Comparison of ENCODE assay signal across 24 cellular contexts in genomic region chr19:855566-856120, GRCh38. TPM values are rescaled to one million over a fixed set of nuclear protein-coding genes. Genes with fewer than 3 reads are reported as not detected.
"Had no signal": no experiment of that assay in that cellular context is flagged by ENCODE, and none has a peak within 500 bp of the region (broad histone marks: within the 10 kb centered on the region; RNA-seq: fewer than 3 reads in every experiment).

No MANE protein-coding gene starts in this region.

- H3K9ac ChIP-seq: parathyroid adenoma had no signal

- H3K79me2 ChIP-seq: hepatocyte, parathyroid adenoma had no signal

- H3K27ac Mint-ChIP-seq: naive B cell; nephron; stimulated activated naive B cell treated with anti-CD40 and anti-IgM and Interleukin-4, amounts not matched to agents 10 μg/mL and 1 μg/mL and 100 μg/mL, for 72 hours; type B pancreatic cell had no signal

- H3K4me3 Mint-ChIP-seq: naive B cell; nephron; stimulated activated naive B cell treated with anti-CD40 and anti-IgM and Interleukin-4, amounts not matched to agents 10 μg/mL and 1 μg/mL and 100 μg/mL, for 72 hours; type B pancreatic cell had no signal

- H3K4me1 Mint-ChIP-seq: nephron had no signal

- H3K27ac ChIP-seq: dorsolateral prefrontal cortex, hepatocyte, parathyroid adenoma, psoas muscle, sigmoid colon, skin epidermis, uterus had no signal

- H3K27me3 ChIP-seq: hepatocyte had no signal

- H3K4me3 ChIP-seq: dorsolateral prefrontal cortex, hepatocyte, psoas muscle, sigmoid colon, skin epidermis, uterus had no signal

- H3K9me3 ChIP-seq: psoas muscle, sigmoid colon, uterus had no signal

- ATAC-seq: psoas muscle; stimulated activated naive B cell treated with anti-CD40 and anti-IgM and Interleukin-4, amounts not matched to agents 10 μg/mL and 1 μg/mL and 100 μg/mL, for 72 hours had no signal

- H3K36me3 ChIP-seq: sigmoid colon, uterus had no signal

- H3K36me3 Mint-ChIP-seq: naive B cell; stimulated activated naive B cell treated with anti-CD40 and anti-IgM and Interleukin-4, amounts not matched to agents 10 μg/mL and 1 μg/mL and 100 μg/mL, for 72 hours; type B pancreatic cell had no signal

- H3K4me2 ChIP-seq: hepatocyte had no signal

- H3K9me3 Mint-ChIP-seq: naive B cell, nephron, type B pancreatic cell had no signal

- H2AFZ ChIP-seq: hepatocyte, parathyroid adenoma had no signal

- DNase-seq: cortex of kidney; dorsolateral prefrontal cortex; effector CD8-positive, alpha-beta T cell; foreskin melanocyte; head of caudate nucleus; mesendoderm; naive B cell; retina; sigmoid colon; stimulated activated CD4-positive, alpha-beta T cell treated with anti-CD3 and anti-CD28 coated beads, Interleukin-2, amount 100 ng/mL, for 24 hours; stimulated activated CD4-positive, alpha-beta T cell treated with anti-CD3 and anti-CD28 coated beads, Interleukin-4, amount 100 ng/mL, for 4 hours; stimulated activated naive B cell treated with anti-CD40 and anti-IgM and Interleukin-4, amounts not matched to agents 10 μg/mL and 1 μg/mL and 100 μg/mL, for 72 hours; uterus had no signal

RNA-seq across cellular contexts. Expression of gene ELANE, which starts 3.5 kb away (rescaled TPM):
- total RNA-seq: lung microvascular endothelial cell had no signal

RNA-seq across cellular contexts. Expression of gene PRTN3, which starts 14.8 kb away (rescaled TPM):
- total RNA-seq: hepatocyte, kidney epithelial cell, lung microvascular endothelial cell, omental fat pad, sigmoid colon had no signal
- polyA plus RNA-seq: esophagus, hepatocyte, sigmoid colon had no signal

RNA-seq across cellular contexts. Expression of gene AZU1, which starts 28.0 kb away (rescaled TPM):
- total RNA-seq: hepatocyte, kidney epithelial cell, lung microvascular endothelial cell had no signal
- polyA plus RNA-seq: esophagus, psoas muscle had no signal

RNA-seq across cellular contexts. Expression of gene PLPPR3, which starts 33.9 kb away (rescaled TPM):
- total RNA-seq: omental fat pad, psoas muscle, sigmoid colon had no signal
- polyA plus RNA-seq: esophagus, liver, psoas muscle had no signal
